Comparison of ENCODE assay signal across 23 cellular contexts in genomic region chr9:26548766-26549290, GRCh38.
DNase-seq lines count a peak whose midpoint lies in the region; ATAC-seq, FAIRE-seq and TF ChIP-seq lines count a peak whose summit lies in the region.
"Had no signal": no experiment of that assay in that cellular context is flagged by ENCODE, and none has a peak within 500 bp of the region (broad histone marks: within the 10 kb centered on the region; RNA-seq: fewer than 3 reads in every experiment).

No MANE protein-coding gene starts in this region.

- TF ChIP-seq CTCF in brain (conservative IDR thresholded peaks at IDR 0.05): no peak
- no peak for TF ChIP-seq CTCF in neural crest cell (conservative IDR thresholded peaks at IDR 0.05)
- no peak for TF ChIP-seq CTCF in kidney (IDR thresholded peaks at IDR 0.05; ENCODE audit: borderline replicate concordance, extremely low read depth, insufficient read depth)

- no peak for FAIRE-seq in kidney (lab: Jason Lieb, UNC)
- FAIRE-seq: A204.1, D721Med, GM12878 had no signal

- no peak overlapping the region for H3K4me3 Mint-ChIP-seq in brain
- no peak overlapping the region for H3K4me3 Mint-ChIP-seq in neural crest cell
- H3K4me3 Mint-ChIP-seq: B cell; CD14-positive monocyte; CD4-positive, alpha-beta T cell; CD8-positive, alpha-beta memory T cell; GM23338; H9; HFFc6 had no signal

- WGBS in neuronal stem cell (ENCODE audit: extremely low coverage in 2 of 2, insufficient read length in 2 of 2, insufficient replicate concordance in 1 of 2), 2 donors: no CpG with 5 or more reads among the region's 5 CpGs

- H3K4me2 ChIP-seq in neuronal stem cell (ENCODE audit: insufficient read depth, low read length, poor library complexity, severe bottlenecking): no peak overlapping the region
- H3K4me2 ChIP-seq: BLaER1, GM23338 had no signal

- no peak overlapping the region for H2AK5ac ChIP-seq in neuronal stem cell (ENCODE audit: low read depth, low read length)

- H4K91ac ChIP-seq in neuronal stem cell (ENCODE audit: low read depth, low read length, poor library complexity): no peak overlapping the region

- no peak overlapping the region for H3K27ac ChIP-seq in neuronal stem cell (replicated peaks; ENCODE audit: low read length)
- no peak overlapping the region for H3K27ac ChIP-seq in kidney (ENCODE audit: low read depth in 2 of 2, low read length in 2 of 2)
- H3K27ac ChIP-seq: 22Rv1, BLaER1 had no signal

- H3K9ac ChIP-seq in neuronal stem cell (ENCODE audit: low read depth, low read length, poor library complexity): no peak overlapping the region
- no peak overlapping the region for H3K9ac ChIP-seq in kidney (ENCODE audit: low read length in 2 of 2)
- H3K9ac ChIP-seq: BLaER1 had no signal

- peak; percentile 78 to 99 for DNase-seq in HAP-1 (ENCODE audit: low spot score in 2 of 2)
- no peak for DNase-seq in neural crest cell (ENCODE audit: low read depth, low spot score)
- no peak for DNase-seq in neuronal stem cell (ENCODE audit: low spot score)
- no peak for DNase-seq in kidney
- DNase-seq: CD4-positive, alpha-beta T cell; CD8-positive, alpha-beta memory T cell; DMS 273 treated with DMSO at 0.1 percent for 48 hours; DMS79; EL; GDM1; H9; HFFc6 had no signal

- no peak overlapping the region for H4K8ac ChIP-seq in neuronal stem cell (ENCODE audit: low read depth, low read length)

- in situ Hi-C loops in HAP-1 (cut with MboI; ENCODE audit: low sequenced_read_pairs): no loop called here

- H3K23ac ChIP-seq in neuronal stem cell (ENCODE audit: low read depth, low read length, poor library complexity): no peak overlapping the region

- H3K27me3 ChIP-seq in HAP-1 (ENCODE audit: low read depth) (no peaks in the 10 kb centered on the region), neuronal stem cell (ENCODE audit: control insufficient read depth in 3 of 3, insufficient read depth in 3 of 3, low read depth in 1 of 3, low read length in 3 of 3) (no peaks in the 10 kb centered on the region)
- H3K27me3 ChIP-seq: BLaER1 had no signal

- H3K79me1 ChIP-seq in neuronal stem cell (ENCODE audit: low read depth, low read length): no peaks in the 10 kb centered on the region

- no peak overlapping the region for H3K4ac ChIP-seq in neuronal stem cell (ENCODE audit: low read length)

- H3K4me3 ChIP-seq in HAP-1: no peak overlapping the region
- H3K4me3 ChIP-seq in neuronal stem cell (ENCODE audit: low read length in 2 of 2): no peak overlapping the region
- no peak overlapping the region for H3K4me3 ChIP-seq in kidney (ENCODE audit: low read length in 2 of 2)
- H3K4me3 ChIP-seq: BLaER1, GM12878, GM23338 had no signal

- H2AFZ ChIP-seq in neuronal stem cell (ENCODE audit: low read length): peak overlapping the region; percentile 56

- H3K27me3 Mint-ChIP-seq in brain (no peaks in the 10 kb centered on the region), neural crest cell (ENCODE audit: low read depth) (no peaks in the 10 kb centered on the region)
- H3K27me3 Mint-ChIP-seq: B cell; CD4-positive, alpha-beta T cell; CD8-positive, alpha-beta memory T cell had no signal

- H3K9me3 Mint-ChIP-seq in brain (peaks cover 0 to 14% (median 0%) of the 10 kb centered on the region in 5 experiments), neural crest cell (peaks cover 14% of the 10 kb centered on the region)
- H3K9me3 Mint-ChIP-seq: GM23338 had no signal

- H2BK12ac ChIP-seq in neuronal stem cell (ENCODE audit: low read length): no peak overlapping the region

- H3K27ac Mint-ChIP-seq in brain (peak overlapping the region in 3 of 5 experiments; percentile 8 to 70 (median 19)), neural crest cell (ENCODE audit: unreplicated experiment) (peak overlapping the region; percentile 54)
- H3K27ac Mint-ChIP-seq: B cell; CD14-positive monocyte; CD4-positive, alpha-beta T cell; CD8-positive, alpha-beta memory T cell; GM23338; HFFc6 had no signal

- H3K18ac ChIP-seq in neuronal stem cell (ENCODE audit: low read length): no peak overlapping the region

- H2BK120ac ChIP-seq in neuronal stem cell (ENCODE audit: low read depth, low read length): no peak overlapping the region

- H2BK5ac ChIP-seq in neuronal stem cell (ENCODE audit: low read length): no peak overlapping the region

- H3K36me3 ChIP-seq in HAP-1 (replicated peaks) (no peaks in the 10 kb centered on the region), neuronal stem cell (replicated peaks in 1 of 2; ENCODE audit: control insufficient read depth in 2 of 2, insufficient read depth in 2 of 2, low read length in 2 of 2) (no peaks in the 10 kb centered on the region), kidney (ENCODE audit: control insufficient read depth in 1 of 2, insufficient read depth in 2 of 2, low read length in 2 of 2) (no peaks in the 10 kb centered on the region)
- H3K36me3 ChIP-seq: BLaER1 had no signal

- H3K14ac ChIP-seq in neuronal stem cell (ENCODE audit: low read length): no peak overlapping the region

- intact Hi-C loops in kidney (cut with DNase I): no loop called here

- H2BK15ac ChIP-seq in neuronal stem cell (ENCODE audit: low read length): no peak overlapping the region

- H3K4me1 ChIP-seq in HAP-1 (peaks cover 19% of the 10 kb centered on the region), neuronal stem cell (ENCODE audit: control insufficient read depth in 2 of 2, insufficient read depth in 1 of 2, low read depth in 1 of 2, low read length in 2 of 2) (peaks cover 0 to 7% of the 10 kb centered on the region in 2 donors), kidney (ENCODE audit: control insufficient read depth in 1 of 2, insufficient read depth in 1 of 2, low read depth in 1 of 2, low read length in 2 of 2) (no peaks in the 10 kb centered on the region)
- H3K4me1 ChIP-seq: BLaER1 had no signal

- H3K4me1 Mint-ChIP-seq in brain: peaks cover 14% of the 10 kb centered on the region
- H3K4me1 Mint-ChIP-seq in neural crest cell: peaks cover 19% of the 10 kb centered on the region
- H3K4me1 Mint-ChIP-seq: B cell; CD14-positive monocyte; CD8-positive, alpha-beta memory T cell had no signal

- H3K36me3 Mint-ChIP-seq in brain (no peaks in the 10 kb centered on the region), neural crest cell (ENCODE audit: low read depth) (peaks cover 2% of the 10 kb centered on the region)
- H3K36me3 Mint-ChIP-seq: CD14-positive monocyte; CD8-positive, alpha-beta memory T cell had no signal

- H3K9me3 ChIP-seq in HAP-1: no peaks in the 10 kb centered on the region
- H3K9me3 ChIP-seq in neuronal stem cell (replicated peaks in 1 of 2; ENCODE audit: control insufficient read depth in 2 of 2, insufficient read depth in 1 of 2, low read depth in 1 of 2, low read length in 2 of 2): no peaks in the 10 kb centered on the region
- no peaks in the 10 kb centered on the region for H3K9me3 ChIP-seq in kidney (ENCODE audit: control insufficient read depth in 1 of 2, low read length in 2 of 2)
- H3K9me3 ChIP-seq: BLaER1 had no signal

- no peak for ATAC-seq in activated CD4-positive, CD25-positive, alpha-beta regulatory T cell treated with anti-CD3 and anti-CD28 coated beads, Interleukin-2, amount 50 U/mL, for 24 hours
- no peak for ATAC-seq in GM19035 (IDR thresholded peaks at IDR 0.05; ENCODE audit: unreplicated experiment)
- ATAC-seq: GM12878, GM23338 had no signal

Comparison
In these comparisons a context has a peak if more than half of its experiments do, and no peak if none do; other contexts are left out.
1. DNase-seq: peak in HAP-1 (2 of 2); none in neural crest cell (single experiment), neuronal stem cell (single experiment) and kidney (single experiment).